In the genomic region with DNA sequence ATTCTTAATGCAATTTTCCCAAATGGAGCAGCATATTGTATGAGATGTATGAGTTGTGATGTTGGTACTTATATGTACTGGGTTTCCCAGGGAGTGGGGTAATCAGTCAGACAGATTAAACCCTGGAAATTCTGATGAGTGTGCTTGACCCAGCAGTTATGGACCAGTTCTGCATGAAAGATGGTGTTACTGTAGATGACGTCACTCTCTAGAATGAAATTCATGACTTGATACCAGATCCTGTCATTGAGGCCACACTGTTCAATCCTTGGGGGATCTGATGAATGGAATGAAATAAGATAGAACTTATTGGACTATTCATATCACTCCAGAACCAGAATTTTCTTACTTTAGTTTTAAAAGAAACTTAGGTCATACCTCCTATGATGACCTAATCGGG, we compare ENCODE assay signal across 27 cellular contexts.
"Had no signal": no experiment of that assay in that cellular context is flagged by ENCODE, and none has a peak within 500 bp of the region (broad histone marks: within the 10 kb centered on the region; RNA-seq: fewer than 3 reads in every experiment).

No MANE protein-coding gene starts in this region.

- H3K4me1 ChIP-seq: stomach, suprapubic skin, testis, thyroid gland, tibial artery, tibial nerve, transverse colon, upper lobe of left lung, upper lobe of right lung, uterus, vagina had no signal

- FAIRE-seq: urothelium cell line had no signal

- ATAC-seq: stimulated activated effector memory CD8-positive, alpha-beta T cell treated with anti-CD3 and anti-CD28 coated beads, Interleukin-12 subunit alpha, Interleukin-12 subunit beta, amount 100 ng/mL, for 72 hours; stimulated activated memory B cell treated with anti-CD40 and anti-IgM and Interleukin-4, amounts not matched to agents 10 μg/mL and 1 μg/mL and 100 μg/mL, for 72 hours; stimulated activated naive B cell treated with anti-CD40 and anti-IgM and Interleukin-4, amounts not matched to agents 10 μg/mL and 1 μg/mL and 100 μg/mL, for 72 hours; stimulated activated naive CD8-positive, alpha-beta T cell treated with anti-CD3 and anti-CD28 coated beads, Interleukin-15, amount 100 ng/mL, for 72 hours; stimulated activated naive CD8-positive, alpha-beta T cell treated with anti-CD3 and anti-CD28 coated beads, Interleukin-15, Interleukin-2, amounts not matched to agents 100 U/mL and 50 U/mL, for 24 hours; upper lobe of right lung had no signal

- H3K27me3 ChIP-seq: stomach, suprapubic skin, testis, thyroid gland, tibial artery, tibial nerve, transverse colon, upper lobe of left lung, upper lobe of right lung, uterus, vagina had no signal

- H3K36me3 ChIP-seq: stomach, suprapubic skin, thoracic aorta, thyroid gland, tibial artery, tibial nerve, transverse colon, upper lobe of left lung, upper lobe of right lung, uterus, vagina had no signal

- DNase-seq: stimulated activated CD4-positive, alpha-beta T cell treated with anti-CD3 and anti-CD28 coated beads, Interleukin-2, amount 100 ng/mL, for 48 hours; stimulated activated CD4-positive, alpha-beta T cell treated with anti-CD3 and anti-CD28 coated beads, Interleukin-4, amount 100 ng/mL, for 1 hour; stimulated activated CD4-positive, alpha-beta T cell treated with anti-CD3 and anti-CD28 coated beads, Interleukin-4, amount 100 ng/mL, for 24 hours; stimulated activated CD4-positive, alpha-beta T cell treated with anti-CD3 and anti-CD28 coated beads, Interleukin-4, amount 100 ng/mL, for 4 hours; stimulated activated CD8-positive, alpha-beta memory T cell treated with anti-CD3 and anti-CD28 coated beads, Interleukin-4, amount 100 ng/mL, for 48 hours; stimulated activated naive B cell treated with anti-CD40 and anti-IgM and Interleukin-4, amounts not matched to agents 10 μg/mL and 1 μg/mL and 100 μg/mL, for 72 hours; stimulated activated naive CD4-positive, alpha-beta T cell; stimulated activated naive CD4-positive, alpha-beta T cell treated with Interleukin-2 at 50 U/mL for 16 hours; stimulated activated naive CD8-positive, alpha-beta T cell treated with anti-CD3 and anti-CD28 coated beads, Interleukin-15, amount 100 ng/mL, for 72 hours; stimulated activated naive CD8-positive, alpha-beta T cell treated with anti-CD3 and anti-CD28 coated beads, Interleukin-15, Interleukin-2, amounts not matched to agents 100 U/mL and 50 U/mL, for 24 hours; stomach; substantia nigra; testis; thyroid gland; tibial artery; transverse colon; trophoblast cell; upper lobe of left lung; upper lobe of right lung; uterus had no signal

- H3K9me3 ChIP-seq: stomach, suprapubic skin, testis, thoracic aorta, thyroid gland, tibial artery, tibial nerve, transverse colon, upper lobe of left lung, upper lobe of right lung, uterus, vagina had no signal

- H3K4me3 ChIP-seq: stomach, suprapubic skin, testis, thoracic aorta, thyroid gland, tibial artery, tibial nerve, transverse colon, upper lobe of left lung, upper lobe of right lung, uterus, vagina had no signal

- H3K27ac ChIP-seq: stomach, suprapubic skin, testis, thoracic aorta, thyroid gland, tibial artery, tibial nerve, transverse colon, upper lobe of left lung, upper lobe of right lung, uterus, vagina had no signal
